ENCODE assay signal across 24 cellular contexts in genomic region chr3:161137260-161137659, GRCh38. TPM values are rescaled to one million over a fixed set of nuclear protein-coding genes. Genes with fewer than 3 reads are reported as not detected.
"Had no signal": no experiment of that assay in that cellular context is flagged by ENCODE, and none has a peak within 500 bp of the region (broad histone marks: within the 10 kb centered on the region; RNA-seq: fewer than 3 reads in every experiment).

No MANE protein-coding gene starts in this region.

- H3K4me1 Mint-ChIP-seq: IgD-negative memory B cell had no signal

- H3K4me1 ChIP-seq: Peyer's patch, SJCRH30 had no signal

- DNase-seq: Kasumi-1, MM.1S, NCI-H1092 treated with DMSO at 0.1 percent for 48 hours, NCI-H1436, NCI-H187, NCI-H2029, NCI-H2171, NCI-H226, NCI-H446, NCI-H510A, NCI-H524 treated with DMSO at 0.1 percent for 48 hours, NCI-H69, NCI-H774, PC-9, Peyer's patch, SHP77 treated with DMSO at 0.1 percent for 48 hours, SJCRH30 had no signal

- H3K27me3 Mint-ChIP-seq: IgD-negative memory B cell had no signal

- H3K27ac ChIP-seq: HL-60, KMS-11, PC-9, Peyer's patch, SJCRH30 had no signal

- H3K36me3 ChIP-seq: Peyer's patch, SJCRH30 had no signal

- ATAC-seq: K562, Right ventricle myocardium inferior, SK-N-SH treated with all-trans-retinoic acid at 6 μM for 48 hours had no signal

- H3K9ac ChIP-seq: KMS-11 had no signal

- H3K4me2 ChIP-seq: KMS-11, PC-9 had no signal

- H3K27me3 ChIP-seq: Peyer's patch, SJCRH30 had no signal

- H3K27ac Mint-ChIP-seq: IgD-negative memory B cell had no signal

- H3K9me3 ChIP-seq: Peyer's patch, SJCRH30 had no signal

- H3K36me3 Mint-ChIP-seq: IgD-negative memory B cell had no signal

- H3K4me3 ChIP-seq: K562, PC-9, Peyer's patch, SJCRH30 had no signal

- H2AFZ ChIP-seq: PC-9 had no signal

RNA-seq across cellular contexts. Expression of gene B3GALNT1, which starts 32.1 kb away (rescaled TPM):
- total RNA-seq: OCI-LY7, SJCRH30 had no signal
